In the genomic region with DNA sequence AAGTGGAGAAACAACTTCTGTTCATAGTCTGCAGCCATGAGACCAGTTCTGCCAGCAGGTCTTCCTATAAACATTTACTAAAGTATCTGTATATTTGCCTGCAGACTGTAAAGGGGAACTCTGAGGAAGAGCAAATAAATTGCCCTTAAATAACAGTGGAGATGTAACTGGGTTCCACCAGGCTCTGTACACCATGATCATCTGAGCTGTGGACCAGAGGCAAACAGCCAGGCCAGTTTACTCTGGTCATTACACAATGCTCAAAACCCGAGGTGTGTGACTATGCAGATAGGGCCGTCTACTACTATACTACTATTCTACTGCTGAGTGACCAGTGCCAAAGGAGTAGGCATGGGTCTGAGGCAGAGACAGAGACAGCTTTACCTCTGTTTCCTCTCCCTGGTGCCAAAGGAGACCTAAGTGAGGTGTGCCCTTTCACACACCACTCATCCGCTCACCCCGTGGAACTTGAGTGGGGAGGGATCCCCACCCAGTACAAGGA, we compare ENCODE assay signal across 1 cellular context.
A peak's percentile ranks its signal among the peaks of the same experiment; 100 is the strongest.
TF ChIP-seq lines count a peak whose summit lies in the region.

No MANE protein-coding gene starts in this region.

TF ChIP-seq in HepG2, 621 proteins besides CTCF, POLR2A, EP300 and RAD21 (continued from another document):
- TF ChIP-seq, protein P1, sequence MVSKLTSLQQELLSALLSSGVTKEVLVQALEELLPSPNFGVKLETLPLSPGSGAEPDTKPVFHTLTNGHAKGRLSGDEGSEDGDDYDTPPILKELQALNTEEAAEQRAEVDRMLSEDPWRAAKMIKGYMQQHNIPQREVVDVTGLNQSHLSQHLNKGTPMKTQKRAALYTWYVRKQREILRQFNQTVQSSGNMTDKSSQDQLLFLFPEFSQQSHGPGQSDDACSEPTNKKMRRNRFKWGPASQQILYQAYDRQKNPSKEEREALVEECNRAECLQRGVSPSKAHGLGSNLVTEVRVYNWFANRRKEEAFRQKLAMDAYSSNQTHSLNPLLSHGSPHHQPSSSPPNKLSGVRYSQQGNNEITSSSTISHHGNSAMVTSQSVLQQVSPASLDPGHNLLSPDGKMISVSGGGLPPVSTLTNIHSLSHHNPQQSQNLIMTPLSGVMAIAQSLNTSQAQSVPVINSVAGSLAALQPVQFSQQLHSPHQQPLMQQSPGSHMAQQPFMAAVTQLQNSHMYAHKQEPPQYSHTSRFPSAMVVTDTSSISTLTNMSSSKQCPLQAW (CRISPR knock-in tag; IDR thresholded peaks at IDR 0.05) = peak; percentile 44; the same call in 1 of the 2 replicates
- peak; percentile 70 for TF ChIP-seq SALL1 (CRISPR knock-in tag; IDR thresholded peaks at IDR 0.05)
- no peak for TF ChIP-seq SMAD3 (CRISPR knock-in tag; IDR thresholded peaks at IDR 0.05)
- peak; percentile 84 for TF ChIP-seq TBX2 (CRISPR knock-in tag; IDR thresholded peaks at IDR 0.05; ENCODE audit: borderline replicate concordance)
- TF ChIP-seq ZBTB38 (CRISPR knock-in tag; IDR thresholded peaks at IDR 0.05) = 0 out of 2 replicates have a peak, but pooled peaks have one; percentile 37
- TF ChIP-seq FOXA1 (IDR thresholded peaks at IDR 0.05) = no peak
- TF ChIP-seq FOXA1 (CRISPR knock-in tag; IDR thresholded peaks at IDR 0.05) = peak; percentile 65; the same call in 1 of the 2 replicates
- TF ChIP-seq SAFB2 (CRISPR knock-in tag; IDR thresholded peaks at IDR 0.05; ENCODE audit: borderline replicate concordance, low read depth) = no peak
- peak; percentile 83 for TF ChIP-seq CEBPG (CRISPR knock-in tag; IDR thresholded peaks at IDR 0.05)
- no peak for TF ChIP-seq NAIF1 (CRISPR knock-in tag; IDR thresholded peaks at IDR 0.05; ENCODE audit: borderline replicate concordance)
- TF ChIP-seq ZNF121 (CRISPR knock-in tag; IDR thresholded peaks at IDR 0.05) = peak; percentile 49; the same call in 1 of the 2 replicates
- 0 out of 2 replicates have a peak, but pooled peaks have one; percentile 55 for TF ChIP-seq ERF (CRISPR knock-in tag; IDR thresholded peaks at IDR 0.05)
- TF ChIP-seq TEAD3 (CRISPR knock-in tag; optimal IDR thresholded peaks at IDR 0.05; ENCODE audit: borderline replicate concordance) = peak; percentile 52
- peak; percentile 47; the same call in 1 of the 2 replicates for TF ChIP-seq LCORL (IDR thresholded peaks at IDR 0.05)
- TF ChIP-seq LCORL (CRISPR knock-in tag; IDR thresholded peaks at IDR 0.05) = peak; percentile 73
- peak; percentile 30; the same call in 1 of the 3 replicates for TF ChIP-seq MXI1 (IDR thresholded peaks at IDR 0.05; ENCODE audit: borderline replicate concordance, low read depth, low read length)
- 0 out of 2 replicates have a peak, but pooled peaks have one; percentile 18 for TF ChIP-seq ZNF331 (CRISPR knock-in tag; IDR thresholded peaks at IDR 0.05)
- 0 out of 2 replicates have a peak, but pooled peaks have one; percentile 34 for TF ChIP-seq HDAC1 (CRISPR knock-in tag; IDR thresholded peaks at IDR 0.05)
- TF ChIP-seq, protein P2, sequence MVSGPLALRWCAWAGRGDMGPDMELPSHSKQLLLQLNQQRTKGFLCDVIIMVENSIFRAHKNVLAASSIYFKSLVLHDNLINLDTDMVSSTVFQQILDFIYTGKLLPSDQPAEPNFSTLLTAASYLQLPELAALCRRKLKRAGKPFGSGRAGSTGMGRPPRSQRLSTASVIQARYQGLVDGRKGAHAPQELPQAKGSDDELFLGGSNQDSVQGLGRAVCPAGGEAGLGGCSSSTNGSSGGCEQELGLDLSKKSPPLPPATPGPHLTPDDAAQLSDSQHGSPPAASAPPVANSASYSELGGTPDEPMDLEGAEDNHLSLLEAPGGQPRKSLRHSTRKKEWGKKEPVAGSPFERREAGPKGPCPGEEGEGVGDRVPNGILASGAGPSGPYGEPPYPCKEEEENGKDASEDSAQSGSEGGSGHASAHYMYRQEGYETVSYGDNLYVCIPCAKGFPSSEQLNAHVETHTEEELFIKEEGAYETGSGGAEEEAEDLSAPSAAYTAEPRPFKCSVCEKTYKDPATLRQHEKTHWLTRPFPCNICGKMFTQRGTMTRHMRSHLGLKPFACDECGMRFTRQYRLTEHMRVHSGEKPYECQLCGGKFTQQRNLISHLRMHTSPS (CRISPR knock-in tag; IDR thresholded peaks at IDR 0.05; ENCODE audit: low read depth) = peak; percentile 36; the same call in 1 of the 2 replicates
